In genomic region chr19:3365447-3366103, GRCh38 we compare ENCODE assay signal across 8 cellular contexts. TPM values are rescaled to one million over a fixed set of nuclear protein-coding genes. Genes with fewer than 3 reads are reported as not detected.
A peak's percentile ranks its signal among the peaks of the same experiment; 100 is the strongest.
DNase-seq lines count a peak whose midpoint lies in the region; ATAC-seq lines count a peak whose summit lies in the region.

No MANE protein-coding gene starts in this region.

- peaks cover 5% of the 10 kb centered on the region for H3K36me3 Mint-ChIP-seq in stimulated activated effector memory CD8-positive, alpha-beta T cell treated with anti-CD3 and anti-CD28 coated beads, Interleukin-12 subunit alpha, Interleukin-12 subunit beta, amount 100 ng/mL, for 72 hours

- H3K4me3 Mint-ChIP-seq in stimulated activated effector memory CD8-positive, alpha-beta T cell treated with anti-CD3 and anti-CD28 coated beads, Interleukin-12 subunit alpha, Interleukin-12 subunit beta, amount 100 ng/mL, for 72 hours, result peak overlapping the region; percentile 43

- peak overlapping the region; percentile 40 for H3K4me3 ChIP-seq in iPS-18c (ENCODE audit: insufficient read depth, low read depth, low read length)

- DNase-seq in G401 (ENCODE audit: low spot score) (peak; percentile 78), NCI-H1105 (lab: John Stamatoyannopoulos, UW) (peak; percentile 47), COLO829 (ENCODE audit: low spot score) (no peak), occipital lobe (lab: John Stamatoyannopoulos, UW) (no peak)
- DNase-seq in stimulated activated effector memory CD8-positive, alpha-beta T cell treated with anti-CD3 and anti-CD28 coated beads, Interleukin-12 subunit alpha, Interleukin-12 subunit beta, amount 100 ng/mL, for 72 hours (ENCODE audit: low spot score in 2 of 2), result no peak

- H3K4me1 Mint-ChIP-seq in stimulated activated effector memory CD8-positive, alpha-beta T cell treated with anti-CD3 and anti-CD28 coated beads, Interleukin-12 subunit alpha, Interleukin-12 subunit beta, amount 100 ng/mL, for 72 hours, result peaks cover 55% of the 10 kb centered on the region

- no peak for ATAC-seq in stimulated activated effector memory CD8-positive, alpha-beta T cell treated with anti-CD3 and anti-CD28 coated beads, Interleukin-12 subunit alpha, Interleukin-12 subunit beta, amount 100 ng/mL, for 72 hours
- ATAC-seq in HG03097 (IDR thresholded peaks at IDR 0.05; ENCODE audit: low FRiP score, unreplicated experiment), result no peak

- peak overlapping the region; percentile 89 for H3K27ac ChIP-seq in angular gyrus (ENCODE audit: low read depth, low read length)

- peak overlapping the region; percentile 80 for H3K27ac Mint-ChIP-seq in stimulated activated effector memory CD8-positive, alpha-beta T cell treated with anti-CD3 and anti-CD28 coated beads, Interleukin-12 subunit alpha, Interleukin-12 subunit beta, amount 100 ng/mL, for 72 hours

- H3K9me3 Mint-ChIP-seq in stimulated activated effector memory CD8-positive, alpha-beta T cell treated with anti-CD3 and anti-CD28 coated beads, Interleukin-12 subunit alpha, Interleukin-12 subunit beta, amount 100 ng/mL, for 72 hours, result no peaks in the 10 kb centered on the region

- in situ Hi-C loops in G401 (cut with HindIII; ENCODE audit: low sequenced_read_pairs), result no loop called here

- H3K9me3 ChIP-seq in iPS-18c (ENCODE audit: control insufficient read depth, insufficient read depth, low read length), result no peaks in the 10 kb centered on the region

RNA-seq across cellular contexts. Expression of gene NFIC, which starts 0.8 kb away (rescaled TPM):
- 3.2 and 8.9 TPM in 2 replicates for total RNA-seq in G401 (2014; rRNA removed; shearing (Covaris generic))
- 6.6 TPM for total RNA-seq in occipital lobe

Comparison
In these comparisons a context has a peak if more than half of its experiments do, and no peak if none do; other contexts are left out.
1. DNase-seq: peak in G401 (single experiment) and NCI-H1105 (single experiment); none in stimulated activated effector memory CD8-positive, alpha-beta T cell treated with anti-CD3 and anti-CD28 coated beads, Interleukin-12 subunit alpha, Interleukin-12 subunit beta, amount 100 ng/mL, for 72 hours (0 of 2), COLO829 (single experiment) and occipital lobe (single experiment).